In genomic region chr11:99423435-99423983, GRCh38 we compare ENCODE assay signal across 22 cellular contexts.
"Had no signal": no experiment of that assay in that cellular context is flagged by ENCODE, and none has a peak within 500 bp of the region (broad histone marks: within the 10 kb centered on the region; RNA-seq: fewer than 3 reads in every experiment).

No MANE protein-coding gene starts in this region.

- H3K27ac Mint-ChIP-seq: activated CD4-positive, alpha-beta memory T cell treated with anti-CD3 and anti-CD28 coated beads for 36 hours; activated naive CD8-positive, alpha-beta T cell treated with anti-CD3 and anti-CD28 coated beads for 36 hours; immature natural killer cell; natural killer cell treated with Interleukin-12 subunit alpha and Interleukin-12 subunit beta and Interleukin-15 and Interleukin-18, amount 100 ng/mL, for 72 hours; stimulated activated naive CD8-positive, alpha-beta T cell treated with anti-CD3 and anti-CD28 coated beads, Interleukin-15, Interleukin-2, amounts not matched to agents 100 ng/mL and 50 ng/mL, for 24 hours; T-helper 17 cell had no signal

- H3K27ac ChIP-seq: colonic mucosa, dorsolateral prefrontal cortex, gastroesophageal sphincter, neutrophil, pancreas, thyroid gland had no signal

- H3K4me1 Mint-ChIP-seq: activated naive CD8-positive, alpha-beta T cell treated with anti-CD3 and anti-CD28 coated beads for 36 hours; immature natural killer cell; T-helper 17 cell had no signal

- H3K9me3 ChIP-seq: colonic mucosa, gastroesophageal sphincter, heart left ventricle, neutrophil, pancreas, thyroid gland had no signal

- H3K27me3 Mint-ChIP-seq: activated CD4-positive, alpha-beta memory T cell treated with anti-CD3 and anti-CD28 coated beads for 36 hours; activated naive CD8-positive, alpha-beta T cell treated with anti-CD3 and anti-CD28 coated beads for 36 hours; natural killer cell treated with Interleukin-12 subunit alpha and Interleukin-12 subunit beta and Interleukin-15 and Interleukin-18, amount 100 ng/mL, for 72 hours; stimulated activated naive CD8-positive, alpha-beta T cell treated with anti-CD3 and anti-CD28 coated beads, Interleukin-15, Interleukin-2, amounts not matched to agents 100 ng/mL and 50 ng/mL, for 24 hours; T-helper 17 cell had no signal

- H3K4me3 Mint-ChIP-seq: activated CD4-positive, alpha-beta memory T cell treated with anti-CD3 and anti-CD28 coated beads for 36 hours; activated naive CD8-positive, alpha-beta T cell treated with anti-CD3 and anti-CD28 coated beads for 36 hours; immature natural killer cell; natural killer cell treated with Interleukin-12 subunit alpha and Interleukin-12 subunit beta and Interleukin-15 and Interleukin-18, amount 100 ng/mL, for 72 hours; stimulated activated naive CD8-positive, alpha-beta T cell treated with anti-CD3 and anti-CD28 coated beads, Interleukin-15, Interleukin-2, amounts not matched to agents 100 ng/mL and 50 ng/mL, for 24 hours; T-helper 17 cell had no signal

- H3K27me3 ChIP-seq: colonic mucosa, dorsolateral prefrontal cortex, gastroesophageal sphincter, heart left ventricle, neutrophil, pancreas, thyroid gland had no signal

- H3K4me1 ChIP-seq: colonic mucosa, gastroesophageal sphincter, heart left ventricle, pancreas, thyroid gland had no signal

- H3K4me3 ChIP-seq: colonic mucosa, dorsolateral prefrontal cortex, gastroesophageal sphincter, heart left ventricle, pancreas, thyroid gland had no signal

- H3K9me3 Mint-ChIP-seq: activated naive CD8-positive, alpha-beta T cell treated with anti-CD3 and anti-CD28 coated beads for 36 hours; stimulated activated naive CD8-positive, alpha-beta T cell treated with anti-CD3 and anti-CD28 coated beads, Interleukin-15, Interleukin-2, amounts not matched to agents 100 ng/mL and 50 ng/mL, for 24 hours had no signal

- H3K36me3 ChIP-seq: colonic mucosa, gastroesophageal sphincter, heart left ventricle, neutrophil, pancreas, thyroid gland had no signal

- DNase-seq: activated CD4-positive, alpha-beta memory T cell treated with anti-CD3 and anti-CD28 coated beads for 36 hours; activated CD4-positive, alpha-beta T cell treated with anti-CD3 and anti-CD28 coated beads for 48 hours; activated CD4-positive, CD25-positive, alpha-beta regulatory T cell; activated naive CD4-positive, alpha-beta T cell treated with Interleukin-2 at 50 U/mL for 16 hours; activated naive CD8-positive, alpha-beta T cell treated with anti-CD3 and anti-CD28 coated beads for 36 hours; activated T-cell treated with anti-CD3 and anti-CD28 coated beads, Interleukin-2, amount 50 U/mL, for 48 hours; colonic mucosa; dorsolateral prefrontal cortex; immature natural killer cell; midbrain; stimulated activated CD4-positive, alpha-beta T cell treated with anti-CD3 and anti-CD28 coated beads, Interleukin-12 subunit alpha, Interleukin-12 subunit beta, amount 100 ng/mL, for 4 hours; stimulated activated CD4-positive, alpha-beta T cell treated with anti-CD3 and anti-CD28 coated beads, Interleukin-1b, Interleukin-23, amount 100 ng/mL, for 48 hours; substantia nigra; T-helper 17 cell; thyroid gland had no signal

- H3K36me3 Mint-ChIP-seq: activated CD4-positive, alpha-beta memory T cell treated with anti-CD3 and anti-CD28 coated beads for 36 hours; activated naive CD8-positive, alpha-beta T cell treated with anti-CD3 and anti-CD28 coated beads for 36 hours; natural killer cell treated with Interleukin-12 subunit alpha and Interleukin-12 subunit beta and Interleukin-15 and Interleukin-18, amount 100 ng/mL, for 72 hours had no signal

- ATAC-seq: gastroesophageal sphincter; left lobe of liver; natural killer cell treated with Interleukin-12 subunit alpha and Interleukin-12 subunit beta and Interleukin-15 and Interleukin-18, amount 100 ng/mL, for 72 hours; pancreas; T-helper 17 cell had no signal
